Comparison of ENCODE assay signal across 17 cellular contexts in the genomic region with DNA sequence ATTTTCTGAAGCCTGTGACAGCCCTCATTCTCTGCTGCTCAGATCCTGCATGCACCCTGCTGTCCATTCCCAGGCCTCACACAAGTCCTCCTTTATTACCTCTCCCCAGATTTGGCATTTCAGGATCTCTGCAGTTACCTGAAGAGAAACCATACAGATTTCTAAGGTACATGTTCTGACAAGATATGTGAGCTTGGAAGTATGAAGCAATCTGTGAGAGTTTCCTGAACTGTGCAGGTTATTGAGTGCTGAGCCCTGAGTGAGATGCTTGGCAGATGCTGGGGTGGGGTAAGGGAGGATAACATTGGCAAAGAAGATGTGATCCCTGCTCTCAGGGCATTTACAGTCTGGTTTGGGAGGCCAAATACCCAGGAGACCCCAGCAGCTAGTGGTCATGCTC.
A peak's percentile ranks its signal among the peaks of the same experiment; 100 is the strongest.
DNase-seq lines count a peak whose midpoint lies in the region; TF ChIP-seq lines count a peak whose summit lies in the region.
"Had no signal": no experiment of that assay in that cellular context is flagged by ENCODE, and none has a peak within 500 bp of the region (broad histone marks: within the 10 kb centered on the region; RNA-seq: fewer than 3 reads in every experiment).

No MANE protein-coding gene starts in this region.

- H3K4me1 ChIP-seq in breast epithelium, result no peaks in the 10 kb centered on the region
- peaks cover 15 to 35% (median 29%) of the 10 kb centered on the region in 4 donors for H3K4me1 ChIP-seq in esophagus muscularis mucosa
- H3K4me1 ChIP-seq in SJCRH30, result peaks cover 8% of the 10 kb centered on the region; the same call in 1 of the 2 replicates

- peak; percentile 27 for DNase-seq in MCF 10A (ENCODE audit: unreplicated experiment)
- no peak for DNase-seq in breast epithelium (ENCODE audit: low spot score in 2 of 2)
- DNase-seq in epithelial cell of esophagus (ENCODE audit: low read depth), result peak; percentile 85
- DNase-seq in esophagus muscularis mucosa (ENCODE audit: extremely low spot score), result no peak
- no peak for DNase-seq in SJCRH30
- no peak for DNase-seq in activated effector memory CD4-positive, alpha-beta T cell treated with Interleukin-2 at 50 U/mL for 16 hours
- no peak for DNase-seq in Kasumi-1 (lab: John Stamatoyannopoulos, UW)
- DNase-seq: AML-193; Caco-2; CD8-positive, alpha-beta memory T cell; DND-41; GDM1; H9 had no signal

- H3K27me3 Mint-ChIP-seq in MCF 10A (ENCODE audit: insufficient read depth, unreplicated experiment), result no peaks in the 10 kb centered on the region

- H3K4me3 ChIP-seq in breast epithelium (no peak overlapping the region), epithelial cell of esophagus (ENCODE audit: low read length) (no peak overlapping the region), esophagus muscularis mucosa (no peak overlapping the region), SJCRH30 (no peak overlapping the region)
- H3K4me3 ChIP-seq: BLaER1, GM23338 had no signal

- H3K4me3 Mint-ChIP-seq in MCF 10A (ENCODE audit: unreplicated experiment), result no peak overlapping the region
- H3K4me3 Mint-ChIP-seq: CD8-positive, alpha-beta memory T cell; GM23338; H9 had no signal

- TF ChIP-seq CTCF in MCF 10A (IDR thresholded peaks at IDR 0.05; ENCODE audit: unreplicated experiment) (no peak), breast epithelium (IDR thresholded peaks at IDR 0.05) (no peak), epithelial cell of esophagus (IDR thresholded peaks at IDR 0.05; ENCODE audit: insufficient read depth, low read depth, low read length, missing control alignments) (no peak), esophagus muscularis mucosa (IDR thresholded peaks at IDR 0.05) (no peak)

- CTCF ChIA-PET in MCF 10A (lab: Yijun Ruan, JAX), result interaction anchor here (0.6 to 1.6 kb wide), 14 partner anchors 9 to 311 kb away, joined by 3 to 10 read pairs (median 3); no protein-coding TSS in a partner anchor

- peaks cover 15% of the 10 kb centered on the region for H3K4me1 Mint-ChIP-seq in MCF 10A (ENCODE audit: insufficient read depth, unreplicated experiment)

- no peaks in the 10 kb centered on the region for H3K9me3 Mint-ChIP-seq in MCF 10A (ENCODE audit: unreplicated experiment)
- H3K9me3 Mint-ChIP-seq: CD8-positive, alpha-beta memory T cell had no signal

- H3K27ac ChIP-seq in breast epithelium, result peak overlapping the region in 1 of 2 donors; percentile 32
- H3K27ac ChIP-seq in layer of hippocampus (ENCODE audit: low read depth, low read length), result peak overlapping the region; percentile 27
- H3K27ac ChIP-seq in esophagus muscularis mucosa (replicated peaks in 1 of 4), result no peak overlapping the region
- no peak overlapping the region for H3K27ac ChIP-seq in SJCRH30
- H3K27ac ChIP-seq: 22Rv1, BLaER1 had no signal

- H3K27ac Mint-ChIP-seq in MCF 10A (ENCODE audit: low read depth, unreplicated experiment), result no peak overlapping the region
- H3K27ac Mint-ChIP-seq: CD8-positive, alpha-beta memory T cell; GM23338 had no signal

- H3K27me3 ChIP-seq in breast epithelium (no peaks in the 10 kb centered on the region), layer of hippocampus (ENCODE audit: control insufficient read depth, insufficient read depth, low read length) (no peaks in the 10 kb centered on the region), esophagus muscularis mucosa (no peaks in the 10 kb centered on the region), SJCRH30 (no peaks in the 10 kb centered on the region)
- H3K27me3 ChIP-seq: BLaER1 had no signal

- BruUV-seq in MCF 10A (replicated peaks; lab: Mats Ljungman, UMichigan), result no TSS peak

- H3K36me3 Mint-ChIP-seq in MCF 10A (ENCODE audit: insufficient read depth, unreplicated experiment), result no peaks in the 10 kb centered on the region
- H3K36me3 Mint-ChIP-seq: CD8-positive, alpha-beta memory T cell had no signal

- no peak for TF ChIP-seq POLR2A in breast epithelium (IDR thresholded peaks at IDR 0.05)
- no peak for TF ChIP-seq POLR2A in esophagus muscularis mucosa (IDR thresholded peaks at IDR 0.05; ENCODE audit: low read depth)

- H3K36me3 ChIP-seq in breast epithelium (no peaks in the 10 kb centered on the region), esophagus muscularis mucosa (no peaks in the 10 kb centered on the region), SJCRH30 (no peaks in the 10 kb centered on the region)
- H3K36me3 ChIP-seq: BLaER1 had no signal

- TF ChIP-seq EP300 in esophagus muscularis mucosa (IDR thresholded peaks at IDR 0.05), result no peak

- intact Hi-C loops in MCF 10A (cut with micrococcal nuclease), result no loop called here
- intact Hi-C loops in breast epithelium (cut with DNase I; ENCODE audit: low total_unique reads), result no loop called here
- intact Hi-C loops in esophagus muscularis mucosa (cut with DNase I), result no loop called here

- POLR2A ChIA-PET in MCF 10A (lab: Yijun Ruan, JAX), result interaction anchor here (0.9 to 2.5 kb wide), 4 partner anchors 9 to 338 kb away, joined by 3 to 7 read pairs (median 4); no protein-coding TSS in a partner anchor

- H3K9me3 ChIP-seq in breast epithelium (no peaks in the 10 kb centered on the region), esophagus muscularis mucosa (no peaks in the 10 kb centered on the region), SJCRH30 (replicated peaks) (no peaks in the 10 kb centered on the region)

Comparison
In these comparisons a context has a peak if more than half of its experiments do, and no peak if none do; other contexts are left out.
1. DNase-seq: peak in MCF 10A (single experiment) and epithelial cell of esophagus (single experiment); none in breast epithelium (0 of 2), esophagus muscularis mucosa (single experiment), SJCRH30 (0 of 2), activated effector memory CD4-positive, alpha-beta T cell treated with Interleukin-2 at 50 U/mL for 16 hours (single experiment) and Kasumi-1 (0 of 2).